8 cellular contexts compared by ENCODE assay signal in genomic region chr22:42294034-42294985, GRCh38. TPM values are rescaled to one million over a fixed set of nuclear protein-coding genes. Genes with fewer than 3 reads are reported as not detected.
A peak's percentile ranks its signal among the peaks of the same experiment; 100 is the strongest.
DNase-seq lines count a peak whose midpoint lies in the region; ATAC-seq, FAIRE-seq and TF ChIP-seq lines count a peak whose summit lies in the region.

No MANE protein-coding gene starts in this region.

- H4K91ac ChIP-seq in H1 (replicated peaks; ENCODE audit: insufficient read length, low read length): no peak overlapping the region

- peaks cover 48% of the 10 kb centered on the region for H3K4me1 Mint-ChIP-seq in activated naive CD4-positive, alpha-beta T cell treated with anti-CD3 and anti-CD28 coated beads for 36 hours (ENCODE audit: low read depth)

- H3K4me1 ChIP-seq in H1 (replicated peaks in 1 of 4; ENCODE audit: control insufficient read depth in 3 of 4, insufficient read depth in 4 of 4, low read length in 3 of 4): peaks cover 14 to 58% (median 37%) of the 10 kb centered on the region in 4 experiments
- no peaks in the 10 kb centered on the region for H3K4me1 ChIP-seq in psoas muscle

- 44% methylated on average over 19 of the region's 22 CpGs; no CpG with 5 or more reads in 1 of the 2 experiments for WGBS in H1 (ENCODE audit: extremely low coverage in 1 of 2, insufficient coverage in 1 of 2, insufficient read length in 1 of 2, insufficient replicate concordance in 2 of 2, low coverage in 1 of 2, low lambda C conversion rate in 2 of 2, missing lambda C conversion rate in 1 of 2), 2 experiments
- WGBS in psoas muscle, 3 donors: 26 to 31% (median 26%) methylated on average over 22 of the region's 22 CpGs

- no peak for TF ChIP-seq EP300 in H1 (IDR thresholded peaks at IDR 0.05; ENCODE audit: borderline replicate concordance in 1 of 2, low read depth in 2 of 2, low read length in 2 of 2)

- intact Hi-C loops in activated naive CD4-positive, alpha-beta T cell treated with anti-CD3 and anti-CD28 coated beads for 36 hours (cut with micrococcal nuclease): no loop called here
- intact Hi-C loops in psoas muscle (cut with DNase I): no loop called here

- H3K14ac ChIP-seq in H1 (ENCODE audit: insufficient read length): no peak overlapping the region

- H3K4me3 ChIP-seq in H1 (ENCODE audit: extremely low read depth in 1 of 4, insufficient read depth in 2 of 4, low read depth in 3 of 4, low read length in 4 of 4) (peak overlapping the region in 1 of 4 experiments; percentile 26; a peak in 1 of 8 replicates), psoas muscle (no peak overlapping the region)

- CTCF ChIA-PET in activated naive CD4-positive, alpha-beta T cell treated with anti-CD3 and anti-CD28 coated beads for 36 hours (lab: Charles Lee): interaction anchor here (1.2 to 1.6 kb wide), 2 partner anchors 151 to 203 kb away, joined by 3 read pairs; no protein-coding TSS in a partner anchor
- CTCF ChIA-PET in H1 (lab: Charles Lee; ENCODE audit: partially characterized antibody): interaction anchor here (0.9 to 4.5 kb wide), 8 partner anchors 12 to 144 kb away, joined by 3 to 26 read pairs (median 8); no protein-coding TSS in a partner anchor

- no peak overlapping the region for H2BK12ac ChIP-seq in H1 (ENCODE audit: low read depth, low read length)

- no peak overlapping the region for H4K8ac ChIP-seq in H1 (ENCODE audit: extremely low read depth, insufficient read depth, low read length)

- no peak overlapping the region for H4K5ac ChIP-seq in H1 (ENCODE audit: insufficient read length, low read depth, low read length)

- H3K23me2 ChIP-seq in H1 (ENCODE audit: low read depth, low read length): no peaks in the 10 kb centered on the region

- H3K27ac Mint-ChIP-seq in activated naive CD4-positive, alpha-beta T cell treated with anti-CD3 and anti-CD28 coated beads for 36 hours: no peak overlapping the region

- H3K27me3 Mint-ChIP-seq in activated naive CD4-positive, alpha-beta T cell treated with anti-CD3 and anti-CD28 coated beads for 36 hours (ENCODE audit: low read depth): no peaks in the 10 kb centered on the region

- no peak overlapping the region for H2BK15ac ChIP-seq in H1 (ENCODE audit: low read length)

- no peak overlapping the region for H3K56ac ChIP-seq in H1 (replicated peaks; ENCODE audit: insufficient read length, low read depth, low read length)

- peak; percentile 45 for DNase-seq in activated naive CD4-positive, alpha-beta T cell treated with anti-CD3 and anti-CD28 coated beads for 36 hours
- DNase-seq in activated naive CD4-positive, alpha-beta T cell treated with Interleukin-2 at 50 U/mL for 16 hours: no peak
- DNase-seq in RKO (ENCODE audit: low spot score) (peak; percentile 15), H1 (ENCODE audit: low read depth in 1 of 2, low spot score in 2 of 2) (peak in 1 of 2 experiments; percentile 92), psoas muscle (peak in 1 of 2 donors; percentile 74), GM19240 (ENCODE audit: insufficient read length, low spot score) (no peak)

- TF ChIP-seq POLR2A in H1 (IDR thresholded peaks at IDR 0.05; ENCODE audit: control extremely low read depth in 1 of 2, low read depth in 2 of 2, low read length in 2 of 2): no peak

- H3K4me2 ChIP-seq in H1 (ENCODE audit: insufficient read depth in 1 of 2, low read depth in 2 of 2, low read length in 2 of 2): peak overlapping the region in 1 of 2 experiments; percentile 47; a peak in 1 of 4 replicates

- TF ChIP-seq CTCF in H1 (IDR thresholded peaks at IDR 0.05; ENCODE audit: control extremely low read depth in 1 of 3, insufficient read depth in 1 of 3, low read depth in 1 of 3, low read length in 3 of 3): no peak
- no peak for TF ChIP-seq CTCF in psoas muscle (IDR thresholded peaks at IDR 0.05)

- H3K9me3 Mint-ChIP-seq in activated naive CD4-positive, alpha-beta T cell treated with anti-CD3 and anti-CD28 coated beads for 36 hours: no peaks in the 10 kb centered on the region

- H3K79me1 ChIP-seq in H1 (ENCODE audit: low read depth, low read length): no peaks in the 10 kb centered on the region

- H3K18ac ChIP-seq in H1 (ENCODE audit: extremely low read depth, low read length): no peak overlapping the region

- H3K27ac ChIP-seq in H1 (ENCODE audit: low read depth, low read length) (no peak overlapping the region), psoas muscle (no peak overlapping the region)

- H3K9me3 ChIP-seq in H1 (ENCODE audit: insufficient read depth in 2 of 2, low read depth in 1 of 2, low read length in 1 of 2): no peaks in the 10 kb centered on the region
- no peaks in the 10 kb centered on the region for H3K9me3 ChIP-seq in psoas muscle

- no peaks in the 10 kb centered on the region for H3K36me3 ChIP-seq in H1 (ENCODE audit: control insufficient read depth in 2 of 4, insufficient read depth in 4 of 4, low read length in 3 of 4)
- no peaks in the 10 kb centered on the region for H3K36me3 ChIP-seq in psoas muscle (ENCODE audit: insufficient read depth in 1 of 2, low read depth in 1 of 2)

- no peak overlapping the region for H3K9ac ChIP-seq in H1 (replicated peaks in 1 of 4; ENCODE audit: extremely low read depth in 1 of 4, low read depth in 3 of 4, low read length in 3 of 4)

- peak; percentile 2 to 33; a peak in 2 of 4 replicates for TF ChIP-seq RAD21 in H1 (IDR thresholded peaks at IDR 0.05 in 1 of 2, conservative IDR thresholded peaks at IDR 0.05 in 1 of 2; ENCODE audit: low read depth in 2 of 2, low read length in 2 of 2)

- ATAC-seq in psoas muscle: peak; percentile 39 to 60 (median 48)
- ATAC-seq in GM18520 (IDR thresholded peaks at IDR 0.05; ENCODE audit: unreplicated experiment): no peak
- no peak for ATAC-seq in HG03354 (IDR thresholded peaks at IDR 0.05; ENCODE audit: poor library complexity, severe bottlenecking, unreplicated experiment)

- H2BK120ac ChIP-seq in H1 (replicated peaks; ENCODE audit: low read depth, low read length): no peak overlapping the region

- H3K27me3 ChIP-seq in H1 (replicated peaks in 1 of 4; ENCODE audit: control insufficient read depth in 3 of 4, extremely low read depth in 1 of 4, insufficient read depth in 3 of 4, low read length in 3 of 4) (peaks cover 0 to 2% (median 0%) of the 10 kb centered on the region in 4 experiments; a peak in 4 of 7 replicates), psoas muscle (ENCODE audit: insufficient read depth in 3 of 3, low read length in 2 of 3) (peaks cover 0 to 7% (median 0%) of the 10 kb centered on the region in 3 donors)

- H2BK20ac ChIP-seq in H1 (ENCODE audit: low read length): no peak overlapping the region

- H2AFZ ChIP-seq in H1 (ENCODE audit: low read length): no peak overlapping the region

- no peak overlapping the region for H2BK5ac ChIP-seq in H1 (ENCODE audit: low read depth, low read length)

- H3K4ac ChIP-seq in H1 (replicated peaks; ENCODE audit: insufficient read length, low read depth, low read length): no peak overlapping the region

- no peak overlapping the region for H2AK5ac ChIP-seq in H1 (ENCODE audit: low read depth, low read length)

- no peaks in the 10 kb centered on the region for H3K36me3 Mint-ChIP-seq in activated naive CD4-positive, alpha-beta T cell treated with anti-CD3 and anti-CD28 coated beads for 36 hours (ENCODE audit: low read depth)

- peaks cover 7 to 21% of the 10 kb centered on the region in 2 experiments for H4K20me1 ChIP-seq in H1 (replicated peaks in 1 of 2; ENCODE audit: control insufficient read depth in 1 of 2, insufficient read depth in 2 of 2, low read length in 2 of 2)

- no peaks in the 10 kb centered on the region; a peak in 1 of 4 replicates for H3K79me2 ChIP-seq in H1 (ENCODE audit: control insufficient read depth in 1 of 2, insufficient read depth in 2 of 2, low read length in 2 of 2)

- no peak overlapping the region for H3K4me3 Mint-ChIP-seq in activated naive CD4-positive, alpha-beta T cell treated with anti-CD3 and anti-CD28 coated beads for 36 hours

- POLR2A ChIA-PET in H1 (lab: Charles Lee; ENCODE audit: partially characterized antibody): interaction anchor here (0.9 to 1.7 kb wide), 4 partner anchors 12 to 320 kb away, joined by 3 to 7 read pairs (median 4); partner anchors contain the start of gene POLDIP3

- FAIRE-seq in H1 (lab: Jason Lieb, UNC): no peak

- no peak overlapping the region for H3K23ac ChIP-seq in H1 (ENCODE audit: insufficient read length)

TF ChIP-seq in H1, 55 proteins besides CTCF, POLR2A, EP300 and RAD21 (continues in another document):
- TF ChIP-seq SAP30 (IDR thresholded peaks at IDR 0.05; ENCODE audit: insufficient read depth, insufficient replicate concordance, low read length) (peak; percentile 56), MAX (IDR thresholded peaks at IDR 0.05) (peak; percentile 54; the same call in 1 of the 2 replicates), SIN3A (conservative IDR thresholded peaks at IDR 0.05 in 1 of 2, IDR thresholded peaks at IDR 0.05 in 1 of 2; ENCODE audit: low read depth in 1 of 2, low read length in 2 of 2) (peak; percentile 93 to 96), TAF1 (IDR thresholded peaks at IDR 0.05; ENCODE audit: low read depth, low read length) (0 out of 2 replicates have a peak, but pooled peaks have one; percentile 21), CBX8 (IDR thresholded peaks at IDR 0.05; ENCODE audit: borderline replicate concordance, low read depth, low read length) (no peak), USF2 (IDR thresholded peaks at IDR 0.05; ENCODE audit: low read length) (no peak), YY1 (IDR thresholded peaks at IDR 0.05; ENCODE audit: low read depth, low read length) (peak; percentile 54; the same call in 1 of the 2 replicates)

RNA-seq across cellular contexts. Expression of gene TCF20, which starts 23.9 kb away (rescaled TPM):
- total RNA-seq in activated naive CD4-positive, alpha-beta T cell treated with anti-CD3 and anti-CD28 coated beads for 36 hours: 10 to 100 TPM; 59.2 to 60.0 TPM
- 79.8 and 80.4 TPM in 2 replicates for total RNA-seq in H1 (2021; fragmentation: NEBNext Ultra II Directional; extraction: Animal tissue kit (Norgen Biotek cat#: 25700))
- polyA plus RNA-seq in H1 (2011; rRNA removed): 22.0 and 23.3 TPM in 2 replicates
- polyA plus RNA-seq in H1 (2011; cell fraction: cytosol; rRNA removed): 30.3 TPM
- 38.0 TPM for polyA plus RNA-seq in H1 (2011; cell fraction: nucleus; rRNA removed)
- 32.2 to 35.2 TPM (median 33.5 TPM) in 4 replicates for polyA plus RNA-seq in H1 (2012, experiment 1 of 2)
- 6.0 TPM for polyA plus RNA-seq in H1 (2012, experiment 2 of 2)
- 23.5 TPM for polyA plus RNA-seq in H1 (2013, experiment 1 of 2)
- polyA plus RNA-seq in H1 (2013, experiment 2 of 2): 22.7 TPM
- 101 TPM in 2 replicates for polyA minus RNA-seq in H1 (2011; rRNA and poly(A)+ RNA removed)
- polyA minus RNA-seq in H1 (2011; cell fraction: cytosol; rRNA and poly(A)+ RNA removed): 35.6 TPM
- polyA minus RNA-seq in H1 (2011; cell fraction: nucleus; rRNA and poly(A)+ RNA removed): 74.0 TPM
- total RNA-seq in psoas muscle: 10 to 100 TPM; 10.1 to 14.9 (median 12.1) TPM
- 1 to 10 TPM; 3.2 to 9.5 (median 5.5) TPM for polyA plus RNA-seq in psoas muscle

Comparison
In these comparisons a context has a peak if more than half of its experiments do, and no peak if none do; other contexts are left out.
1. DNase-seq: peak in activated naive CD4-positive, alpha-beta T cell treated with anti-CD3 and anti-CD28 coated beads for 36 hours (single experiment) and RKO (single experiment); none in activated naive CD4-positive, alpha-beta T cell treated with Interleukin-2 at 50 U/mL for 16 hours (single experiment) and GM19240 (single experiment).
2. ATAC-seq: peak in psoas muscle (4 of 4); none in GM18520 (single experiment) and HG03354 (single experiment).